Comparison of ENCODE assay signal across 8 cellular contexts in the genomic region with DNA sequence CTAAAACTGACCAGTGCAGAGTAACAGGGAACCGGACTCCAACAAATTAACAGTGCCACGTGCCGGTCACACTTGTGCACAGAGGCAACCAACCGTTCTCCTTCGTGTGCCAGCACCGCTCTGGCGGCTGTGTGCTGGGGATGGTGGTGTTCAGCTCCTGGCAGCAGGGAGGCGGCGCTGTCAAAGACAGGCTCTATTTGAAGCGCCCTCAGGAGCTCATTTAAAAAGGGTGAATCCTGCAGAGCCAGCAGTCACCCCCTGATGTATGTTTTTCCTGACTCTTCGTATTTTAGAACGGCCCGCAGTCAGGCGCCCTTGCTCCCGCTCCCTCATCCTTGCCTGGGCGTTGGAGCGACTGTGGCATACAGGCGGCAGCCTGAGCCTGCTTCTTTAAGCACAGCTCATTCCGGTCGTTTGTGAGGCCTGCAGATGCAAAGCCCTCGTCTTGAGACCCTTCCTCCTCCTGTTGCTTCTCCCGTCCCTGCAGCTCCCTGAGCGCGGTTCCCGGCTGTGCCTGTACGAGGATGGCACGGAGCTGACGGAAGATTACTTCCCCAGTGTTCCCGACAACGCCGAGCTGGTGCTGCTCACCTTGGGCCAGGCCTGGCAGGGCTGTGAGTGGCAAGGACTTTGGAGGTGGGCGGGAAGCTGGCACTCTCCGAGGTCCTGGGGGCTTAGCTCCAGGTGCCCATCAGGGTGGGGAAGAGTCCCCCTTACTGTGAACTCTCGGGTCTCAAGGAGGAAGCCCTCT. TPM values are rescaled to one million over a fixed set of nuclear protein-coding genes. Genes with fewer than 3 reads are reported as not detected.
DNase-seq lines count a peak whose midpoint lies in the region; ATAC-seq, FAIRE-seq and TF ChIP-seq lines count a peak whose summit lies in the region.

No MANE protein-coding gene starts in this region.

- intact Hi-C loops in ascending aorta (cut with DNase I), result loop anchor here (5.0 kb wide), 1 partner anchor 61 kb away; a partner anchor contains a TSS

- no peaks in the 10 kb centered on the region for H4K20me1 ChIP-seq in MM.1S (ENCODE audit: insufficient read depth, low read length)

- H3K9me2 ChIP-seq in MM.1S (replicated peaks; ENCODE audit: insufficient read depth, low read length), result no peaks in the 10 kb centered on the region

- FAIRE-seq in RCC 7860 (lab: Jason Lieb, UNC), result no peak

- H3F3A ChIP-seq in MM.1S (ENCODE audit: insufficient read depth, low read length), result peaks cover 5% of the 10 kb centered on the region; the same call in 1 of the 2 replicates

- ATAC-seq in GM19023 (IDR thresholded peaks at IDR 0.05; ENCODE audit: unreplicated experiment), result no peak

- H3K9ac ChIP-seq in MM.1S (ENCODE audit: low read length), result peak overlapping the region; percentile 61; the same call in 1 of the 2 replicates
- H3K9ac ChIP-seq in skeletal muscle tissue (ENCODE audit: low read depth in 1 of 3, low read length in 3 of 3), result peak overlapping the region in 2 of 3 donors; percentile 84 to 91

- H3K36me3 ChIP-seq in MM.1S (replicated peaks; ENCODE audit: insufficient read depth, low read length) (no peaks in the 10 kb centered on the region), ascending aorta (no peaks in the 10 kb centered on the region), skeletal muscle tissue (ENCODE audit: control insufficient read depth in 3 of 3, insufficient read depth in 3 of 3, low read length in 3 of 3) (peaks cover 2 to 6% (median 3%) of the 10 kb centered on the region in 3 donors)

- H3K9me3 ChIP-seq in MM.1S (replicated peaks; ENCODE audit: insufficient read depth, low read length) (no peaks in the 10 kb centered on the region), ascending aorta (no peaks in the 10 kb centered on the region), skeletal muscle tissue (ENCODE audit: control insufficient read depth in 3 of 3, low read length in 3 of 3) (no peaks in the 10 kb centered on the region)

- H3K79me2 ChIP-seq in MM.1S (ENCODE audit: low read length), result peaks cover 45% of the 10 kb centered on the region

- peak overlapping the region; percentile 80 for H2AFZ ChIP-seq in MM.1S (ENCODE audit: low read length)

- peak overlapping the region; percentile 96 for H3K4me2 ChIP-seq in MM.1S (ENCODE audit: low read depth, low read length)

- TF ChIP-seq CTCF in MM.1S (IDR thresholded peaks at IDR 0.05; ENCODE audit: low read length) (no peak), ascending aorta (IDR thresholded peaks at IDR 0.05) (no peak)

- H3K4me3 ChIP-seq in MM.1S (ENCODE audit: low read length), result peak overlapping the region; percentile 80
- peak overlapping the region; percentile 94 to 98 for H3K4me3 ChIP-seq in ascending aorta
- peak overlapping the region; percentile 87 to 98 (median 97) for H3K4me3 ChIP-seq in skeletal muscle tissue (ENCODE audit: low read length in 3 of 3)

- DNase-seq in NCI-H1417 (lab: John Stamatoyannopoulos, UW) (peak; percentile 2 to 71 (median 56)), NCI-H1417 treated with DMSO at 0.1 percent for 48 hours (lab: John Stamatoyannopoulos, UW) (no peak), MM.1S (no peak), ascending aorta (ENCODE audit: low spot score in 2 of 2) (no peak), iPS-NIHi11 (ENCODE audit: low spot score) (peak; percentile 32), RCC 7860 (ENCODE audit: low spot score) (no peak)

- no peaks in the 10 kb centered on the region for H3K27me3 ChIP-seq in MM.1S (replicated peaks; ENCODE audit: insufficient read depth, low read length)
- H3K27me3 ChIP-seq in ascending aorta, result no peaks in the 10 kb centered on the region
- no peaks in the 10 kb centered on the region for H3K27me3 ChIP-seq in skeletal muscle tissue (ENCODE audit: control insufficient read depth in 3 of 3, insufficient read depth in 3 of 3, low read length in 3 of 3)

- H3K4me1 ChIP-seq in MM.1S (ENCODE audit: low read length) (peaks cover 7% of the 10 kb centered on the region; the same call in 1 of the 2 replicates), ascending aorta (peaks cover 6 to 15% of the 10 kb centered on the region in 2 donors), skeletal muscle tissue (ENCODE audit: control insufficient read depth in 3 of 3, insufficient read depth in 3 of 3, low read length in 3 of 3) (peaks cover 15 to 29% (median 21%) of the 10 kb centered on the region in 3 donors)

- H3K27ac ChIP-seq in MM.1S (ENCODE audit: low read length) (peak overlapping the region; percentile 50; the same call in 1 of the 2 replicates), ascending aorta (peak overlapping the region in 1 of 2 donors; percentile 80), skeletal muscle tissue (ENCODE audit: low read depth, low read length) (no peak overlapping the region)

RNA-seq across cellular contexts. Expression of a gene that starts 1.1 kb away (rescaled TPM):
- total RNA-seq in ascending aorta, result 45.4 TPM
- total RNA-seq in skeletal muscle tissue, result 2.1 TPM

RNA-seq across cellular contexts. Expression of a gene that starts 1.4 kb away (rescaled TPM):
- 93.6 TPM for total RNA-seq in ascending aorta
- 26.1 TPM for total RNA-seq in skeletal muscle tissue

RNA-seq across cellular contexts. Expression of a gene that starts 41.7 kb away (rescaled TPM):
- total RNA-seq in ascending aorta (14.9 TPM), skeletal muscle tissue (20.9 TPM)

Comparison
In these comparisons a context has a peak if more than half of its experiments do, and no peak if none do; other contexts are left out.
1. DNase-seq: peak in NCI-H1417 (3 of 3) and iPS-NIHi11 (single experiment); none in NCI-H1417 treated with DMSO at 0.1 percent for 48 hours (single experiment), MM.1S (single experiment), ascending aorta (0 of 2) and RCC 7860 (single experiment).
2. RNA of a gene that starts 1.1 kb away (total RNA-seq): 45.4 TPM in ascending aorta (single experiment); 2.1 TPM in skeletal muscle tissue (single experiment); every median in the first group is over 10 times any median in the second.
3. Peak in every context shown above with its lines, with median percentiles within 50 percentile points of each other: H3K4me3 ChIP-seq.